Comparison of ENCODE assay signal across 8 cellular contexts in the genomic region with DNA sequence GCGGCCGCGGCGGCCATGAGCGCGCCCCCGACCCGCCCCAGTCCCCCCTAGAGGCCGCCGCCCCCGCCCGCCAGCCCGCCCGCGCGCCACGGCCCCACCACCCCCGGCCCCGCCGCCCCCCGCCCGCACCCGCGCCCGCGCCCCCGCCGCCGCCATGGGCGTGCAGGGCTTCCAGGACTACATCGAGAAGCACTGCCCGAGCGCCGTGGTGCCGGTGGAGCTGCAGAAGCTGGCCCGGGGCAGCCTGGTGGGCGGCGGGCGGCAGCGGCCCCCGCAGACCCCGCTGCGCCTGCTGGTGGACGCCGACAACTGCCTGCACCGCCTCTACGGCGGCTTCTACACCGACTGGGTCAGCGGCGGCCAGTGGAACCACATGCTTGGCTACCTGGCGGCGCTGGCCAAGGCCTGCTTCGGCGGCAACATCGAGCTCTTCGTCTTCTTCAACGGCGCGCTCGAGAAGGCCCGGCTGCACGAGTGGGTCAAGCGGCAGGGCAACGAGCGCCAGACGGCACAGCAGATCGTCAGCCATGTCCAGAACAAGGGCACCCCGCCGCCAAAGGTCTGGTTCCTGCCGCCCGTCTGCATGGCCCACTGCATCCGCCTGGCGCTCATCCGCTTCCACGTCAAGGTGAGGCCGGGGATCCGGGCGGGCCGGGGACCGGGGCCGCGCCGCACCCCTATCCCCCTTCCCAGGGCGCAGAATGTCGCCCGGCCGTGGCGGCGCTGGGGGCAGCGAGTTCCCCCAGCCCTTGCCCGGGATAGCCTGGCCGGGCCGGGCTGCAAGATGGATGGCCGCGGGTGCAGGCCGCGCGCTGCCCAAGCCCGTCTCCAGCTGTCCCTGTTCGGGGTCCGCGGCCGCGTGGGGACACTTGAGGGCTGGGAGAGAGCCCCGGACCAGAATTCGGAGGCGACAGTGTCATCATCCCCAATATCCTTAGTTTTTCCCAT. TPM values are rescaled to one million over a fixed set of nuclear protein-coding genes. Genes with fewer than 3 reads are reported as not detected.
A peak's percentile ranks its signal among the peaks of the same experiment; 100 is the strongest.
DNase-seq lines count a peak whose midpoint lies in the region; ATAC-seq lines count a peak whose summit lies in the region.

No MANE protein-coding gene starts in this region.

- ATAC-seq in GM18511 (IDR thresholded peaks at IDR 0.05; ENCODE audit: unreplicated experiment), result peak; percentile 23
- ATAC-seq in GM19328 (IDR thresholded peaks at IDR 0.05; ENCODE audit: unreplicated experiment), result no peak

- peak overlapping the region; percentile 69 to 99 for H3K18ac ChIP-seq in mesenchymal stem cell (ENCODE audit: low read depth in 1 of 2, low read length in 2 of 2)

- H2BK12ac ChIP-seq in mesenchymal stem cell (ENCODE audit: low read length in 2 of 2), result peak overlapping the region in 1 of 2 experiments; percentile 77

- peaks cover 32% of the 10 kb centered on the region for H3K36me3 Mint-ChIP-seq in activated CD4-positive, alpha-beta memory T cell treated with anti-CD3 and anti-CD28 coated beads for 36 hours

- peak overlapping the region; percentile 81 for H2BK120ac ChIP-seq in mesenchymal stem cell (ENCODE audit: low read depth, low read length)

- H3K9me2 ChIP-seq in Karpas-422 (replicated peaks; ENCODE audit: insufficient read depth, low read length), result no peaks in the 10 kb centered on the region

- H3K4me1 Mint-ChIP-seq in activated CD4-positive, alpha-beta memory T cell treated with anti-CD3 and anti-CD28 coated beads for 36 hours (ENCODE audit: low read depth), result peaks cover 38% of the 10 kb centered on the region

- H3K4me2 ChIP-seq in Karpas-422 (ENCODE audit: low read depth, low read length, poor library complexity, severe bottlenecking) (peak overlapping the region; percentile 83), mesenchymal stem cell (ENCODE audit: low read length, poor library complexity, severe bottlenecking) (peak overlapping the region; percentile 73)

- H3K27ac ChIP-seq in Karpas-422 (ENCODE audit: low read length) (peak overlapping the region; percentile 74), ectodermal cell (ENCODE audit: insufficient read depth, low read depth, low read length, poor library complexity, severe bottlenecking) (no peak overlapping the region), mesenchymal stem cell (ENCODE audit: low read length, poor library complexity, severe bottlenecking) (peak overlapping the region; percentile 76)

- H3K27me3 ChIP-seq in Karpas-422 (ENCODE audit: low read length) (no peaks in the 10 kb centered on the region), ectodermal cell (ENCODE audit: control insufficient read depth, insufficient read depth, low read length, poor library complexity, severe bottlenecking) (no peaks in the 10 kb centered on the region), mesenchymal stem cell (ENCODE audit: control insufficient read depth in 1 of 2, insufficient read depth in 1 of 2, low read length in 2 of 2) (no peaks in the 10 kb centered on the region)

- H2BK5ac ChIP-seq in mesenchymal stem cell (ENCODE audit: low read depth, low read length, poor library complexity, severe bottlenecking), result peak overlapping the region; percentile 20

- peaks cover 2% of the 10 kb centered on the region for H3K79me1 ChIP-seq in mesenchymal stem cell (replicated peaks; ENCODE audit: low read length, poor library complexity, severe bottlenecking)

- H4K8ac ChIP-seq in mesenchymal stem cell (ENCODE audit: low read length), result peak overlapping the region; percentile 86

- peak; percentile 35 for DNase-seq in 8988T
- DNase-seq in Karpas-422, result peak; percentile 82
- DNase-seq in activated CD4-positive, alpha-beta memory T cell treated with anti-CD3 and anti-CD28 coated beads for 36 hours, result peak; percentile 59
- peak; percentile 60 for DNase-seq in mesenchymal stem cell
- DNase-seq in stimulated activated CD8-positive, alpha-beta memory T cell treated with anti-CD3 and anti-CD28 coated beads, Interleukin-2, amount 100 ng/mL, for 48 hours (ENCODE audit: low read depth in 2 of 2), result peak; percentile 19 to 24

- POLR2A ChIA-PET in activated CD4-positive, alpha-beta memory T cell treated with anti-CD3 and anti-CD28 coated beads for 36 hours (lab: Charles Lee), result interaction anchor here (0.6 to 0.8 kb wide), 2 partner anchors 12 to 286 kb away, joined by 3 to 6 read pairs; no protein-coding TSS in a partner anchor

- peak overlapping the region; percentile 91 for H4K91ac ChIP-seq in mesenchymal stem cell (ENCODE audit: low read length)

- no peak overlapping the region for H2AFZ ChIP-seq in Karpas-422 (ENCODE audit: low read length)
- H2AFZ ChIP-seq in mesenchymal stem cell (ENCODE audit: low read depth, low read length), result peak overlapping the region; percentile 90

- peaks cover 12% of the 10 kb centered on the region for H4K20me1 ChIP-seq in Karpas-422 (ENCODE audit: insufficient read depth, low read depth, low read length)

- H3K36me3 ChIP-seq in Karpas-422 (ENCODE audit: insufficient read depth, low read length) (peaks cover 31% of the 10 kb centered on the region; the same call in 1 of the 2 replicates), ectodermal cell (ENCODE audit: control insufficient read depth, insufficient read depth, low read length) (peaks cover 11% of the 10 kb centered on the region), mesenchymal stem cell (ENCODE audit: control insufficient read depth in 1 of 2, insufficient read depth in 2 of 2, low read depth in 1 of 2, low read length in 2 of 2) (peaks cover 6 to 19% of the 10 kb centered on the region in 2 experiments)

- peaks cover 38% of the 10 kb centered on the region for H3K4me1 ChIP-seq in Karpas-422 (ENCODE audit: low read length)
- peaks cover 5% of the 10 kb centered on the region for H3K4me1 ChIP-seq in ectodermal cell (ENCODE audit: control insufficient read depth, insufficient read depth, low read length)
- peaks cover 4% of the 10 kb centered on the region for H3K4me1 ChIP-seq in mesenchymal stem cell (ENCODE audit: control insufficient read depth, insufficient read depth, low read depth, low read length)

- CTCF ChIA-PET in activated CD4-positive, alpha-beta memory T cell treated with anti-CD3 and anti-CD28 coated beads for 36 hours (lab: Charles Lee), result interaction anchor here (1.2 to 2.4 kb wide), 2 partner anchors 13 to 114 kb away, joined by 3 to 14 read pairs; no protein-coding TSS in a partner anchor

- no peak overlapping the region for H2AK5ac ChIP-seq in mesenchymal stem cell (ENCODE audit: low read length, severe bottlenecking)

- peaks cover 64% of the 10 kb centered on the region for H3K79me2 ChIP-seq in Karpas-422 (ENCODE audit: low read length)

- H3K14ac ChIP-seq in mesenchymal stem cell (ENCODE audit: low read length in 2 of 2), result peak overlapping the region; percentile 63 to 99

- H3K9me3 ChIP-seq in Karpas-422 (ENCODE audit: low read length), result no peaks in the 10 kb centered on the region
- no peaks in the 10 kb centered on the region for H3K9me3 ChIP-seq in ectodermal cell (ENCODE audit: control insufficient read depth, low read length)
- no peaks in the 10 kb centered on the region for H3K9me3 ChIP-seq in mesenchymal stem cell (ENCODE audit: control insufficient read depth, low read length)

- H3K23ac ChIP-seq in mesenchymal stem cell (ENCODE audit: low read length in 2 of 2), result peak overlapping the region in 1 of 2 experiments; percentile 99

- H3K27ac Mint-ChIP-seq in activated CD4-positive, alpha-beta memory T cell treated with anti-CD3 and anti-CD28 coated beads for 36 hours, result peak overlapping the region; percentile 93

- H3K9me3 Mint-ChIP-seq in activated CD4-positive, alpha-beta memory T cell treated with anti-CD3 and anti-CD28 coated beads for 36 hours, result no peaks in the 10 kb centered on the region

- WGBS in ectodermal cell, 2 experiments, result 0% methylated on average over 108 of the region's 108 CpGs
- WGBS in mesenchymal stem cell, result 1% methylated on average over 68 of the region's 108 CpGs

- peak overlapping the region; percentile 91 for H3K4me3 Mint-ChIP-seq in activated CD4-positive, alpha-beta memory T cell treated with anti-CD3 and anti-CD28 coated beads for 36 hours

- H3K4ac ChIP-seq in mesenchymal stem cell (ENCODE audit: low read depth in 1 of 2, low read length in 2 of 2), result peak overlapping the region; percentile 98 to 99

- H3K4me3 ChIP-seq in Karpas-422 (ENCODE audit: low read length) (peak overlapping the region; percentile 82), ectodermal cell (ENCODE audit: insufficient read depth, low read depth, low read length) (peak overlapping the region; percentile 83), mesenchymal stem cell (ENCODE audit: insufficient read depth in 1 of 2, low read depth in 1 of 2, low read length in 2 of 2) (peak overlapping the region; percentile 93 to 98)

- peak overlapping the region; percentile 84 for H3K9ac ChIP-seq in Karpas-422 (ENCODE audit: low read length)
- H3K9ac ChIP-seq in mesenchymal stem cell (ENCODE audit: low read length), result peak overlapping the region; percentile 96

- intact Hi-C loops in activated CD4-positive, alpha-beta memory T cell treated with anti-CD3 and anti-CD28 coated beads for 36 hours (cut with micrococcal nuclease), result loop anchor here (2.0 to 10.0 kb wide), 6 partner anchors 50 to 715 kb away; partner anchors contain the start of genes BICD2 and CARD19

- peak overlapping the region; percentile 93 for H2BK15ac ChIP-seq in mesenchymal stem cell (ENCODE audit: low read depth, poor library complexity, severe bottlenecking)

- no peaks in the 10 kb centered on the region for H3K27me3 Mint-ChIP-seq in activated CD4-positive, alpha-beta memory T cell treated with anti-CD3 and anti-CD28 coated beads for 36 hours

RNA-seq across cellular contexts. Expression of gene FAM120A, which starts 0.6 kb away (rescaled TPM):
- total RNA-seq in Karpas-422 (2014; rRNA removed; shearing (Covaris generic); ENCODE audit: low replicate concordance), result 79.3 and 83.1 TPM in 2 replicates
- total RNA-seq in activated CD4-positive, alpha-beta memory T cell treated with anti-CD3 and anti-CD28 coated beads for 36 hours, result 100 to 1,000 TPM; 124 to 126 TPM
- 30.4 TPM for polyA plus RNA-seq in ectodermal cell (2013, experiment 1 of 4)
- polyA plus RNA-seq in ectodermal cell (2013, experiment 2 of 4), result 27.2 TPM
- 24.4 TPM for polyA plus RNA-seq in ectodermal cell (2013, experiment 3 of 4)
- polyA plus RNA-seq in ectodermal cell (2013, experiment 4 of 4), result 27.0 TPM
- polyA plus RNA-seq in mesenchymal stem cell (2013, experiment 1 of 2), result 83.8 TPM
- 83.8 TPM for polyA plus RNA-seq in mesenchymal stem cell (2013, experiment 2 of 2)

RNA-seq across cellular contexts. Expression of gene FAM120AOS, which starts 1.3 kb away (rescaled TPM):
- total RNA-seq in Karpas-422 (2014; rRNA removed; shearing (Covaris generic); ENCODE audit: low replicate concordance), result 47.1 and 48.1 TPM in 2 replicates
- 10 to 100 TPM; 35.4 to 36.4 TPM for total RNA-seq in activated CD4-positive, alpha-beta memory T cell treated with anti-CD3 and anti-CD28 coated beads for 36 hours
- 41.0 TPM for polyA plus RNA-seq in ectodermal cell (2013, experiment 1 of 4)
- 42.4 TPM for polyA plus RNA-seq in ectodermal cell (2013, experiment 2 of 4)
- polyA plus RNA-seq in ectodermal cell (2013, experiment 3 of 4), result 34.1 TPM
- polyA plus RNA-seq in ectodermal cell (2013, experiment 4 of 4), result 37.2 TPM
- 27.5 TPM for polyA plus RNA-seq in mesenchymal stem cell (2013, experiment 1 of 2)
- polyA plus RNA-seq in mesenchymal stem cell (2013, experiment 2 of 2), result 27.0 TPM

Comparison
In these comparisons a context has a peak if more than half of its experiments do, and no peak if none do; other contexts are left out.
1. DNase-seq: peak in every context shown above with its lines; median percentile 82 in Karpas-422; 60 in mesenchymal stem cell; 59 in activated CD4-positive, alpha-beta memory T cell treated with anti-CD3 and anti-CD28 coated beads for 36 hours; 35 in 8988T; 22 in stimulated activated CD8-positive, alpha-beta memory T cell treated with anti-CD3 and anti-CD28 coated beads, Interleukin-2, amount 100 ng/mL, for 48 hours.